8 cellular contexts compared by ENCODE assay signal in the genomic region with DNA sequence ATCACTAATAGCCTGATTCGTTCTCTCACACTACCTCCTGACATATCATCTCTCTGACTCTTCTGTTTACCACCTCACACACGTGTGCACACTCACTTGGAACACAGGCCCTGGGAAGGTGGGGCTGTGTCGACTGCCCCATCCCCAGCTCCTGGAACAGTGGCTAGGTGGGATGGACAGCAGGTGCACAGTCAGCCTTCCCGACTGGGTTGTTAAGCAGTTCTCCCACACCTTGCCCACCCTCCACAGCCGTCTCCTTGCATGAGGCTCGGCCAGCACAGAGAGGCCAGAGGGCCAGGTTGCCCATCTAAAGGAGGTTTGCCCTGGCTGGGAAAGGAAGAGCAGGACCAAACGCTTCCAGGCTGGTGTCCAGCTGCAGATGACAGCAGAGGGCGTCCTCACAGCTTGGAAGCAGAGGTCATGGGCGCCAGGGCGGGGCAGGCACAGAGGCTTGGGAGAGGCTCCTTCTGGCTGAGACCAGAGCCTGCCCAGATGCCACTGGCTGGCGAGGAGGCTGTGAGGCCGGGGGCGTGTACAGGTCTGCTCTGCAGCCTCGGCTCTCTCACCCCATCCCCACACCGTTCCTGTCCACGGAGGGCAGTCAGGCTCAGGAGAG.
DNase-seq lines count a peak whose midpoint lies in the region; ATAC-seq and TF ChIP-seq lines count a peak whose summit lies in the region.

No MANE protein-coding gene starts in this region.

- no peaks in the 10 kb centered on the region for H4K20me1 ChIP-seq in Karpas-422 (ENCODE audit: insufficient read depth, low read depth, low read length)

- H3K36me3 ChIP-seq in Karpas-422 (ENCODE audit: insufficient read depth, low read length) (no peaks in the 10 kb centered on the region), liver (ENCODE audit: control insufficient read depth in 4 of 4, insufficient read depth in 3 of 4, low read depth in 1 of 4, low read length in 3 of 4) (peaks cover 2 to 21% (median 8%) of the 10 kb centered on the region in 4 donors)

- H3K9me3 ChIP-seq in Karpas-422 (ENCODE audit: low read length) (no peaks in the 10 kb centered on the region), liver (ENCODE audit: control insufficient read depth in 4 of 4, low read length in 3 of 4) (no peaks in the 10 kb centered on the region)

- H3K4me1 ChIP-seq in Karpas-422 (ENCODE audit: low read length) (peaks cover 7% of the 10 kb centered on the region), liver (ENCODE audit: control insufficient read depth in 4 of 4, insufficient read depth in 4 of 4, low read length in 3 of 4) (peaks cover 2 to 23% (median 11%) of the 10 kb centered on the region in 4 donors)

- WGBS in liver: 72% methylated on average over 16 of the region's 16 CpGs

- H3K79me2 ChIP-seq in Karpas-422 (ENCODE audit: low read length): no peaks in the 10 kb centered on the region

- DNase-seq in CMK (ENCODE audit: low read depth) (peak; percentile 41), Karpas-422 (peak; percentile 53), cerebellar cortex (ENCODE audit: low spot score) (peak; percentile 52), NCI-H1417 (lab: John Stamatoyannopoulos, UW) (no peak), SK-N-DZ (ENCODE audit: low spot score) (no peak)

- H3K27me3 ChIP-seq in Karpas-422 (ENCODE audit: low read length) (no peaks in the 10 kb centered on the region), liver (ENCODE audit: control insufficient read depth in 4 of 4, insufficient read depth in 4 of 4, low read length in 3 of 4) (no peaks in the 10 kb centered on the region)

- H2AFZ ChIP-seq in Karpas-422 (ENCODE audit: low read length): no peak overlapping the region

- TF ChIP-seq RAD21 in liver (IDR thresholded peaks at IDR 0.05): peak; percentile 68 to 85

- TF ChIP-seq CTCF in liver (IDR thresholded peaks at IDR 0.05; ENCODE audit: low read depth, low read length, missing input control): peak; percentile 46

- H3K4me3 ChIP-seq in Karpas-422 (ENCODE audit: low read length): no peak overlapping the region
- no peak overlapping the region for H3K4me3 ChIP-seq in liver (ENCODE audit: low read depth in 1 of 3, low read length in 3 of 3)

- H3K4me2 ChIP-seq in Karpas-422 (ENCODE audit: low read depth, low read length, poor library complexity, severe bottlenecking): no peak overlapping the region

- no peak overlapping the region for H3K9ac ChIP-seq in Karpas-422 (ENCODE audit: low read length)
- H3K9ac ChIP-seq in liver (ENCODE audit: low read depth in 1 of 2, low read length in 2 of 2): no peak overlapping the region

- H3K27ac ChIP-seq in Karpas-422 (ENCODE audit: low read length) (no peak overlapping the region), liver (ENCODE audit: low read depth in 1 of 2, low read length in 2 of 2) (no peak overlapping the region)

- H3K9me2 ChIP-seq in Karpas-422 (replicated peaks; ENCODE audit: insufficient read depth, low read length): no peaks in the 10 kb centered on the region

- ATAC-seq in GM19397 (IDR thresholded peaks at IDR 0.05; ENCODE audit: unreplicated experiment) (no peak), GM19463 (IDR thresholded peaks at IDR 0.05; ENCODE audit: unreplicated experiment) (no peak)

TF ChIP-seq in liver, 16 proteins besides CTCF, POLR2A, EP300 and RAD21:
- TF ChIP-seq HNF4G (IDR thresholded peaks at IDR 0.05) (no peak), RXRA (IDR thresholded peaks at IDR 0.05) (peak; percentile 9 to 56)

Comparison
In these comparisons a context has a peak if more than half of its experiments do, and no peak if none do; other contexts are left out.
1. DNase-seq: peak in CMK (single experiment), Karpas-422 (single experiment) and cerebellar cortex (single experiment); none in NCI-H1417 (0 of 3) and SK-N-DZ (single experiment).